ENCODE assay signal across 8 cellular contexts in genomic region chr4:148044889-148045352, GRCh38.
DNase-seq lines count a peak whose midpoint lies in the region; ATAC-seq and TF ChIP-seq lines count a peak whose summit lies in the region.

No MANE protein-coding gene starts in this region.

- H3K27ac ChIP-seq in CD4-positive, alpha-beta memory T cell (ENCODE audit: low read depth, low read length): no peak overlapping the region

- intact Hi-C loops in CD4-positive, alpha-beta memory T cell (cut with micrococcal nuclease): no loop called here

- no peaks in the 10 kb centered on the region for H3K36me3 ChIP-seq in CD4-positive, alpha-beta memory T cell (ENCODE audit: insufficient read depth, low read length)

- peaks cover 5 to 9% of the 10 kb centered on the region in 2 donors for H3K36me3 Mint-ChIP-seq in CD4-positive, alpha-beta memory T cell

- H3K9me3 Mint-ChIP-seq in CD4-positive, alpha-beta memory T cell: no peaks in the 10 kb centered on the region

- TF ChIP-seq CTCF in fibroblast of mammary gland (conservative IDR thresholded peaks at IDR 0.05; ENCODE audit: control insufficient read depth, insufficient read depth, low read depth, low read length): peak; percentile 10

- H3K4me3 Mint-ChIP-seq in CD4-positive, alpha-beta memory T cell: no peak overlapping the region

- H3K4me1 ChIP-seq in CD4-positive, alpha-beta memory T cell (ENCODE audit: insufficient read depth, low read length): peaks cover 17% of the 10 kb centered on the region

- CTCF ChIA-PET in CD4-positive, alpha-beta memory T cell (lab: Charles Lee; ENCODE audit: partially characterized antibody): interaction anchor here (0.7 to 3.4 kb wide), 22 partner anchors 9 to 726 kb away, joined by 3 to 33 read pairs (median 4); partner anchors contain the start of gene NR3C2

- DNase-seq in CD4-positive, alpha-beta memory T cell: peak in 3 of 5 donors; percentile 30 to 35 (median 31)
- DNase-seq in fibroblast of mammary gland (ENCODE audit: low read depth) (no peak), NCI-H1092 treated with DMSO at 0.1 percent for 48 hours (lab: John Stamatoyannopoulos, UW) (no peak), HK-2 (ENCODE audit: unreplicated experiment) (no peak), NCI-H2107 treated with DMSO at 0.1 percent for 48 hours (lab: John Stamatoyannopoulos, UW; ENCODE audit: unreplicated experiment) (no peak), AG08395 (ENCODE audit: low spot score) (no peak)

- H3K27ac Mint-ChIP-seq in CD4-positive, alpha-beta memory T cell: peak overlapping the region in 3 of 7 donors; percentile 54 to 78 (median 63)

- H3K27me3 Mint-ChIP-seq in CD4-positive, alpha-beta memory T cell: no peaks in the 10 kb centered on the region

- no peaks in the 10 kb centered on the region for H3K27me3 ChIP-seq in CD4-positive, alpha-beta memory T cell (ENCODE audit: insufficient read depth, low read length)

- ATAC-seq in GM19468 (IDR thresholded peaks at IDR 0.05; ENCODE audit: extremely low read depth, unreplicated experiment) (peak; percentile 94), HG03469 (IDR thresholded peaks at IDR 0.05; ENCODE audit: unreplicated experiment) (peak; percentile 98)

- H3K9me3 ChIP-seq in CD4-positive, alpha-beta memory T cell (ENCODE audit: control insufficient read depth in 1 of 2, low read length in 2 of 2): no peaks in the 10 kb centered on the region

- H3K4me1 Mint-ChIP-seq in CD4-positive, alpha-beta memory T cell: peaks cover 12 to 39% (median 22%) of the 10 kb centered on the region in 4 donors

- H3K4me3 ChIP-seq in CD4-positive, alpha-beta memory T cell (ENCODE audit: low read length in 2 of 2): no peak overlapping the region
- H3K4me3 ChIP-seq in fibroblast of mammary gland (ENCODE audit: control insufficient read depth, low read depth, low read length): no peak overlapping the region

- POLR2A ChIA-PET in CD4-positive, alpha-beta memory T cell (lab: Charles Lee; ENCODE audit: partially characterized antibody): interaction anchor here (3.1 kb wide), 1 partner anchor 15 kb away, joined by 17 read pairs; no protein-coding TSS in a partner anchor

Comparison
In these comparisons a context has a peak if more than half of its experiments do, and no peak if none do; other contexts are left out.
1. DNase-seq: peak in CD4-positive, alpha-beta memory T cell (3 of 5); none in fibroblast of mammary gland (single experiment), NCI-H1092 treated with DMSO at 0.1 percent for 48 hours (single experiment), HK-2 (single experiment), NCI-H2107 treated with DMSO at 0.1 percent for 48 hours (single experiment) and AG08395 (single experiment).